ENCODE assay signal across 10 cellular contexts in the genomic region with DNA sequence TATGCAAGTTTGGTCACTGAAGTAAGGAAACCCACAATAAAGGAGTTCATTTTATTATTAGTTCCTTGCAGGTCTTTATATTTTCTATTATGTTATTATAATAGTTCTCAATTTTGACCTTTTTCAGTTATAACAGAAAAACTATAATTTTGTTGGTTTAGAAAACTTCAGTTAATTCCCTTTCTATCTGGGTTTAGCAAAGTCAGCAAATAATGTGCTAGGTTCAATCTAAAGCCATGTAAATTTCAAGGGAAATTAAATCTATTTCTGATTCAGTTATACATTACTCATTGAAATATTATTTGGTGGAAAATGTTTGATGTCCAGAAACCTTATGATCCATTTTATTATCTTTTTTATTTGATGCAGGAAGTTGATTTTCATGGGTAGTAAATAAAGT. TPM values are rescaled to one million over a fixed set of nuclear protein-coding genes. Genes with fewer than 3 reads are reported as not detected.
"Had no signal": no experiment of that assay in that cellular context is flagged by ENCODE, and none has a peak within 500 bp of the region (broad histone marks: within the 10 kb centered on the region; RNA-seq: fewer than 3 reads in every experiment).

No MANE protein-coding gene starts in this region.

- H3K4me3 ChIP-seq: GM23248 had no signal

- H3K4me2 ChIP-seq: KMS-11 had no signal

- H3K27ac ChIP-seq: GM23248, KMS-11 had no signal

- FAIRE-seq: H54, HTR-8/SVneo had no signal

- H2AFZ ChIP-seq: GM23248 had no signal

- DNase-seq: GM23248, GOT3, H9, HCEC 1CT, Karpas-422, KBM-7 had no signal

- H3K9ac ChIP-seq: GM23248, KMS-11 had no signal

RNA-seq across cellular contexts. Expression of gene MYL1, which starts 43.7 kb away (rescaled TPM):
- total RNA-seq: GM23248, H9, HT-29 had no signal
- polyA plus RNA-seq: GM23248 had no signal

RNA-seq across cellular contexts. Expression of gene ACADL, which starts 46.1 kb away (rescaled TPM):
- total RNA-seq: GM23248, HT-29 had no signal
- polyA plus RNA-seq: GM23248 had no signal
